In genomic region chr18:6920099-6920955, GRCh38 we compare ENCODE assay signal across 8 cellular contexts.
DNase-seq lines count a peak whose midpoint lies in the region; ATAC-seq, FAIRE-seq and TF ChIP-seq lines count a peak whose summit lies in the region.

No MANE protein-coding gene starts in this region.

- no peaks in the 10 kb centered on the region for H3K36me3 Mint-ChIP-seq in HFFc6 (ENCODE audit: low read depth)

- no peak overlapping the region for H3K27ac Mint-ChIP-seq in HFFc6

- no peak for FAIRE-seq in D721Med (lab: Jason Lieb, UNC)

- ATAC-seq in HG02588 (IDR thresholded peaks at IDR 0.05; ENCODE audit: unreplicated experiment): no peak

- no peak overlapping the region for H3K4me3 Mint-ChIP-seq in HFFc6

- TF ChIP-seq CTCF in D721Med (IDR thresholded peaks at IDR 0.05; ENCODE audit: insufficient read depth, missing control alignments) (peak; percentile 98), HFFc6 (IDR thresholded peaks at IDR 0.05) (peak; percentile 71)

- no peaks in the 10 kb centered on the region for H3K27me3 Mint-ChIP-seq in HFFc6 (ENCODE audit: insufficient read depth)

- peaks cover 5% of the 10 kb centered on the region; the same call in 1 of the 2 replicates for H3K9me3 Mint-ChIP-seq in HFFc6

- no peaks in the 10 kb centered on the region for H3K4me1 Mint-ChIP-seq in HFFc6 (ENCODE audit: low read depth)

- DNase-seq in D721Med (ENCODE audit: insufficient read length, low spot score) (no peak), HFFc6 (peak; percentile 40), NCI-H774 (lab: John Stamatoyannopoulos, UW) (peak; percentile 6), astrocyte of the hippocampus (ENCODE audit: low read depth, low spot score) (peak; percentile 79), iPS DF 4.7 (ENCODE audit: extremely low read depth, low spot score) (peak; percentile 75)
- peak; percentile 58 for DNase-seq in stimulated activated CD8-positive, alpha-beta memory T cell treated with anti-CD3 and anti-CD28 coated beads, Interleukin-4, amount 100 ng/mL, for 48 hours
- DNase-seq in stimulated activated naive CD4-positive, alpha-beta T cell treated with Interleukin-2 at 50 U/mL for 16 hours (lab: John Stamatoyannopoulos, UW): no peak

Comparison
In these comparisons a context has a peak if more than half of its experiments do, and no peak if none do; other contexts are left out.
1. DNase-seq: peak in HFFc6 (single experiment), NCI-H774 (single experiment), astrocyte of the hippocampus (single experiment), iPS DF 4.7 (single experiment) and stimulated activated CD8-positive, alpha-beta memory T cell treated with anti-CD3 and anti-CD28 coated beads, Interleukin-4, amount 100 ng/mL, for 48 hours (single experiment); none in D721Med (single experiment) and stimulated activated naive CD4-positive, alpha-beta T cell treated with Interleukin-2 at 50 U/mL for 16 hours (single experiment).